ENCODE assay signal across 25 cellular contexts in genomic region chr13:36445278-36445677, GRCh38. TPM values are rescaled to one million over a fixed set of nuclear protein-coding genes. Genes with fewer than 3 reads are reported as not detected.
"Had no signal": no experiment of that assay in that cellular context is flagged by ENCODE, and none has a peak within 500 bp of the region (broad histone marks: within the 10 kb centered on the region; RNA-seq: fewer than 3 reads in every experiment).

No MANE protein-coding gene starts in this region.

- H3K9me3 ChIP-seq: ovary, right lobe of liver, suprapubic skin, transverse colon, uterus had no signal

- H3K27me3 ChIP-seq: cardiac muscle cell, ovary, right lobe of liver, uterus had no signal

- H3K4me1 ChIP-seq: foreskin keratinocyte, right lobe of liver, suprapubic skin, transverse colon, uterus had no signal

- H3K4me3 ChIP-seq: cardiac muscle cell, ovary, right lobe of liver, suprapubic skin, transverse colon, uterus had no signal

- FAIRE-seq: islet of Langerhans, small intestine had no signal

- DNase-seq: activated CD4-positive, alpha-beta T cell treated with anti-CD3 and anti-CD28 coated beads for 36 hours; activated CD4-positive, alpha-beta T cell treated with anti-CD3 and anti-CD28 coated beads, Interleukin-2, amount 50 U/mL, for 48 hours; activated naive CD8-positive, alpha-beta T cell treated with anti-CD3 and anti-CD28 coated beads for 36 hours; activated T-cell treated with anti-CD3 and anti-CD28 coated beads for 4 hours; amniotic stem cell; effector CD8-positive, alpha-beta T cell; glutamatergic neuron; hippocampal formation; left cardiac atrium; mesendoderm; naive thymus-derived CD8-positive, alpha-beta T cell; ovary; right lobe of liver; small intestine; stimulated activated CD4-positive, alpha-beta T cell treated with anti-CD3 and anti-CD28 coated beads, Interleukin-15, amount 100 ng/mL, for 24 hours; stimulated activated CD4-positive, alpha-beta T cell treated with anti-CD3 and anti-CD28 coated beads, Interleukin-2, amount 100 ng/mL, for 48 hours; stimulated activated naive CD8-positive, alpha-beta T cell treated with anti-CD3 and anti-CD28 coated beads, Interleukin-15, amount 100 ng/mL, for 72 hours; transverse colon; uterus had no signal

- H3K36me3 ChIP-seq: cardiac muscle cell, ovary, right lobe of liver, suprapubic skin, transverse colon, uterus had no signal

- H3K27ac ChIP-seq: cardiac muscle cell, foreskin keratinocyte, ovary, right lobe of liver, suprapubic skin, transverse colon, uterus had no signal

- ATAC-seq: activated CD4-positive, alpha-beta T cell treated with anti-CD3 and anti-CD28 coated beads for 36 hours; left cardiac atrium; naive thymus-derived CD8-positive, alpha-beta T cell; right lobe of liver; stimulated activated naive CD8-positive, alpha-beta T cell treated with anti-CD3 and anti-CD28 coated beads, Interleukin-15, amount 100 ng/mL, for 72 hours; WTC11 had no signal

RNA-seq across cellular contexts. Expression of gene CCNA1, which starts 13.0 kb away (rescaled TPM):
- total RNA-seq: foreskin keratinocyte; lower leg skin; naive thymus-derived CD8-positive, alpha-beta T cell; transverse colon had no signal
- polyA plus RNA-seq: naive thymus-derived CD8-positive, alpha-beta T cell had no signal
